8 cellular contexts compared by ENCODE assay signal in the genomic region with DNA sequence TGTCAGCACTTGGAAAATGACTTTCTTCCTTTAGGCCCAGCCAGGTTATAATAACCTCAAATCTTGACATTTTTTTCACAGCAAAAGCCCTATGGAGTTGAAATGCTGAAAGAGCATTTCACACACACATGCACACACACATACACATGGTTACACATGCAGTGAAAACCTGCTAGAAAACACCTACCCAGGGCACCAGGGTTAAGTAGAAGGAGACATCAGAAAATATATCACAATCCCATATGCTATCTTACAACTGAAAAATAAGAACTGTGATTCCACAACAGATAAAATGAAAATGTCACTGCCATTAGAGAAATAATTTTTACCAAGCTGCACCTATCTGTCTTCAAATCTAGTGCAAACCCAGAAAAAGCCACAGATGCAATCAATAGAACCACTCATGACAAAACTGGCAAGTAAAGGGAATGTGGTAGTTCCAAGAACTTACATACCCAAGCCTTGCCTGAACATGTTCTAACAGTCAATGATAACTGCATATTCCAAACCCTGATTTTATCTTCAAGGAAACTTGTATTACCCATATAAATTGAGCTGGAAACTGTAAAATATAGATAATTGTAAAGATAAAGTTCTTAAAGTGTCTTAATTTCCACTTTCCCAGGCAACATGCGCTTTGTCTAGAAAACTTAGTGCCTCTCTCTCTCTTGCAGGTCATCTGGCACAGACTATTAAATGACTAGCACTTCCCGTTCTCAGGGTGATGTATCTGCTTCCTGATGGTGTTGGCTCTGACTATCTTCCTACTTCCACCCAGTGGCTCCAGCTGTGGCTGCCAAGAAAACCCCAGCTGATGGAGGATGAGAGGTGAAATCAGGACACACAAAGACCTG.
DNase-seq lines count a peak whose midpoint lies in the region; ATAC-seq and TF ChIP-seq lines count a peak whose summit lies in the region.

No MANE protein-coding gene starts in this region.

- no peak for TF ChIP-seq CTCF in brain microvascular endothelial cell (IDR thresholded peaks at IDR 0.05; ENCODE audit: low read depth, low read length, missing control alignments)
- TF ChIP-seq CTCF in mucosa of descending colon (IDR thresholded peaks at IDR 0.05): no peak
- no peak for TF ChIP-seq CTCF in colonic mucosa (IDR thresholded peaks at IDR 0.05)

- peak; percentile 34 for DNase-seq in EL
- DNase-seq in M059J (ENCODE audit: low read depth): peak; percentile 36
- peak; percentile 21 for DNase-seq in brain microvascular endothelial cell
- DNase-seq in mucosa of descending colon: peak in 1 of 3 donors; percentile 26
- DNase-seq in colonic mucosa: no peak
- no peak for DNase-seq in NCI-H526 treated with DMSO at 0.1 percent for 48 hours (lab: John Stamatoyannopoulos, UW)
- DNase-seq in germinal center (ENCODE audit: low spot score): no peak

- H3K9me3 ChIP-seq in mucosa of descending colon (no peaks in the 10 kb centered on the region), colonic mucosa (no peaks in the 10 kb centered on the region)

- ATAC-seq in mucosa of descending colon: peak; percentile 84
- no peak for ATAC-seq in GM18873 (IDR thresholded peaks at IDR 0.05; ENCODE audit: low FRiP score, unreplicated experiment)

- H3K36me3 ChIP-seq in brain microvascular endothelial cell (replicated peaks) (no peaks in the 10 kb centered on the region), mucosa of descending colon (ENCODE audit: low read depth) (no peaks in the 10 kb centered on the region), colonic mucosa (no peaks in the 10 kb centered on the region)

- no peaks in the 10 kb centered on the region for H3K27me3 ChIP-seq in brain microvascular endothelial cell (replicated peaks)
- no peaks in the 10 kb centered on the region for H3K27me3 ChIP-seq in colonic mucosa

- in situ Hi-C loops in brain microvascular endothelial cell (cut with HindIII; ENCODE audit: low pct_ligation_motif_present, low sequenced_read_pairs): no loop called here

- intact Hi-C loops in mucosa of descending colon (cut with DNase I, micrococcal nuclease) (no loop called here), colonic mucosa (cut with DNase I) (no loop called here)

- H3K4me1 ChIP-seq in mucosa of descending colon (ENCODE audit: low read depth): peaks cover 20% of the 10 kb centered on the region
- H3K4me1 ChIP-seq in colonic mucosa: peaks cover 4% of the 10 kb centered on the region

- H3K4me3 ChIP-seq in brain microvascular endothelial cell (ENCODE audit: low read depth, low read length) (no peak overlapping the region), mucosa of descending colon (no peak overlapping the region), colonic mucosa (no peak overlapping the region)

- H3K27ac ChIP-seq in brain microvascular endothelial cell (no peak overlapping the region), colonic mucosa (no peak overlapping the region)

- no peak overlapping the region for H3K9ac ChIP-seq in colonic mucosa (ENCODE audit: low read depth in 2 of 2, low read length in 2 of 2)

Comparison
In these comparisons a context has a peak if more than half of its experiments do, and no peak if none do; other contexts are left out.
1. DNase-seq: peak in EL (single experiment), M059J (single experiment) and brain microvascular endothelial cell (single experiment); none in colonic mucosa (single experiment), NCI-H526 treated with DMSO at 0.1 percent for 48 hours (single experiment) and germinal center (single experiment).